15 cellular contexts compared by ENCODE assay signal in genomic region chr3:181880339-181880738, GRCh38.
DNase-seq lines count a peak whose midpoint lies in the region; ATAC-seq and TF ChIP-seq lines count a peak whose summit lies in the region.
"Had no signal": no experiment of that assay in that cellular context is flagged by ENCODE, and none has a peak within 500 bp of the region (broad histone marks: within the 10 kb centered on the region; RNA-seq: fewer than 3 reads in every experiment).

No MANE protein-coding gene starts in this region.

- peaks cover 7 to 8% of the 10 kb centered on the region in 2 donors for H3K4me1 ChIP-seq in neuronal stem cell (ENCODE audit: control insufficient read depth in 2 of 2, insufficient read depth in 1 of 2, low read depth in 1 of 2, low read length in 2 of 2)
- H3K4me1 ChIP-seq: Peyer's patch had no signal

- H3K4me2 ChIP-seq in neuronal stem cell (ENCODE audit: insufficient read depth, low read length, poor library complexity, severe bottlenecking) = no peak overlapping the region

- ATAC-seq in left ventricle myocardium superior = no peak
- ATAC-seq: activated CD8-positive, alpha-beta T cell treated with anti-CD3 and anti-CD28 coated beads, Interleukin-2, amount 10 ng/mL, durations not matched to agents 7 days and 5 days; mucosa of descending colon had no signal

- no peaks in the 10 kb centered on the region for H3K36me3 ChIP-seq in neuronal stem cell (replicated peaks in 1 of 2; ENCODE audit: control insufficient read depth in 2 of 2, insufficient read depth in 2 of 2, low read length in 2 of 2)
- H3K36me3 ChIP-seq: Peyer's patch had no signal

- no peak overlapping the region for H2BK120ac ChIP-seq in neuronal stem cell (ENCODE audit: low read depth, low read length)

- peak overlapping the region; percentile 79 for H3K27ac ChIP-seq in neuronal stem cell (replicated peaks; ENCODE audit: low read length)
- H3K27ac ChIP-seq: Peyer's patch had no signal

- H3K4me3 ChIP-seq in neuronal stem cell (ENCODE audit: low read length in 2 of 2) = no peak overlapping the region
- H3K4me3 ChIP-seq: mucosa of descending colon, Peyer's patch had no signal

- no peaks in the 10 kb centered on the region for H3K9me3 ChIP-seq in neuronal stem cell (replicated peaks in 1 of 2; ENCODE audit: control insufficient read depth in 2 of 2, insufficient read depth in 1 of 2, low read depth in 1 of 2, low read length in 2 of 2)
- H3K9me3 ChIP-seq: mucosa of descending colon, Peyer's patch had no signal

- H2AK5ac ChIP-seq in neuronal stem cell (ENCODE audit: low read depth, low read length) = no peak overlapping the region

- H2BK5ac ChIP-seq in neuronal stem cell (ENCODE audit: low read length) = no peak overlapping the region

- no peaks in the 10 kb centered on the region for H3K79me1 ChIP-seq in neuronal stem cell (ENCODE audit: low read depth, low read length)

- in situ Hi-C loops in GM13977 (cut with MboI; ENCODE audit: low pct_unique_long_range_greater_than_20kb, low sequenced_read_pairs, unreplicated experiment) = no loop called here

- H3K9ac ChIP-seq in neuronal stem cell (ENCODE audit: low read depth, low read length, poor library complexity) = no peak overlapping the region

- no peak overlapping the region for H4K91ac ChIP-seq in neuronal stem cell (ENCODE audit: low read depth, low read length, poor library complexity)

- H2BK15ac ChIP-seq in neuronal stem cell (ENCODE audit: low read length) = no peak overlapping the region

- no peak overlapping the region for H4K8ac ChIP-seq in neuronal stem cell (ENCODE audit: low read depth, low read length)

- no peak overlapping the region for H3K18ac ChIP-seq in neuronal stem cell (ENCODE audit: low read length)

- intact Hi-C loops in left ventricle myocardium superior (cut with micrococcal nuclease) = no loop called here

- no peak for TF ChIP-seq CTCF in GM13977 (IDR thresholded peaks at IDR 0.05; ENCODE audit: extremely low read depth, insufficient read depth, missing control alignments)

- no CpG with 5 or more reads among the region's 3 CpGs for WGBS in neuronal stem cell (ENCODE audit: extremely low coverage in 2 of 2, insufficient read length in 2 of 2, insufficient replicate concordance in 1 of 2), 2 donors

- H2AFZ ChIP-seq in neuronal stem cell (ENCODE audit: low read length) = peak overlapping the region; percentile 39

- no peaks in the 10 kb centered on the region for H3K27me3 ChIP-seq in neuronal stem cell (ENCODE audit: control insufficient read depth in 3 of 3, insufficient read depth in 3 of 3, low read depth in 1 of 3, low read length in 3 of 3)
- H3K27me3 ChIP-seq: Peyer's patch had no signal

- no peak overlapping the region for H3K4ac ChIP-seq in neuronal stem cell (ENCODE audit: low read length)

- H3K23ac ChIP-seq in neuronal stem cell (ENCODE audit: low read depth, low read length, poor library complexity) = no peak overlapping the region

- H2BK12ac ChIP-seq in neuronal stem cell (ENCODE audit: low read length) = no peak overlapping the region

- no peak overlapping the region for H3K14ac ChIP-seq in neuronal stem cell (ENCODE audit: low read length)

- DNase-seq in ELF-1 (ENCODE audit: low read depth, low spot score) (peak; percentile 16), NCI-H2107 (lab: John Stamatoyannopoulos, UW) (peak; percentile 26), SK-N-DZ (ENCODE audit: low spot score) (peak; percentile 35), neuronal stem cell (ENCODE audit: low spot score) (peak; percentile 56), left ventricle myocardium superior (no peak), GM13977 (ENCODE audit: low spot score) (no peak)
- DNase-seq in effector CD8-positive, alpha-beta T cell (lab: John Stamatoyannopoulos, UW) = no peak
- DNase-seq: activated CD8-positive, alpha-beta T cell treated with anti-CD3 and anti-CD28 coated beads, Interleukin-2, amount 10 ng/mL, durations not matched to agents 7 days and 5 days; effector memory CD4-positive, alpha-beta T cell; HCEC 1CT; mucosa of descending colon; NCI-H510A; Peyer's patch; stimulated activated CD4-positive, alpha-beta T cell treated with anti-CD3 and anti-CD28 coated beads, Interleukin-4, amount 100 ng/mL, for 1 hour; SW 1271 had no signal

Comparison
In these comparisons a context has a peak if more than half of its experiments do, and no peak if none do; other contexts are left out.
1. DNase-seq: peak in ELF-1 (single experiment), NCI-H2107 (single experiment), SK-N-DZ (single experiment) and neuronal stem cell (single experiment); none in effector CD8-positive, alpha-beta T cell (single experiment), left ventricle myocardium superior (single experiment) and GM13977 (single experiment).